ENCODE assay signal across 29 cellular contexts in genomic region chr5:115391780-115392179, GRCh38.
"Had no signal": no experiment of that assay in that cellular context is flagged by ENCODE, and none has a peak within 500 bp of the region (broad histone marks: within the 10 kb centered on the region; RNA-seq: fewer than 3 reads in every experiment).

No MANE protein-coding gene starts in this region.

- H3K4me3 ChIP-seq: neural progenitor cell, ovary, psoas muscle, skin epidermis, smooth muscle cell, spleen, suprapubic skin, testis, tibial artery, transverse colon, upper lobe of right lung, uterus had no signal

- H3K27ac ChIP-seq: neural progenitor cell, ovary, parathyroid adenoma, psoas muscle, skin epidermis, spleen, suprapubic skin, testis, tibial artery, transverse colon, upper lobe of right lung, uterus had no signal

- ATAC-seq: natural killer cell; psoas muscle; right cardiac atrium; stimulated activated memory B cell treated with anti-CD40 and anti-IgM and Interleukin-4, amounts not matched to agents 10 μg/mL and 1 μg/mL and 100 μg/mL, for 72 hours; stimulated activated naive CD8-positive, alpha-beta T cell treated with anti-CD3 and anti-CD28 coated beads, Interleukin-15, amount 100 ng/mL, for 72 hours; stimulated activated naive CD8-positive, alpha-beta T cell treated with anti-CD3 and anti-CD28 coated beads, Interleukin-15, Interleukin-2, amounts not matched to agents 100 U/mL and 50 U/mL, for 24 hours; upper lobe of right lung had no signal

- H3K9me3 Mint-ChIP-seq: natural killer cell; nephron; stimulated activated memory B cell treated with anti-CD40 and anti-IgM and Interleukin-4, amounts not matched to agents 10 μg/mL and 1 μg/mL and 100 μg/mL, for 72 hours; stimulated activated naive CD8-positive, alpha-beta T cell treated with anti-CD3 and anti-CD28 coated beads, Interleukin-15, amount 100 ng/mL, for 72 hours had no signal

- H3K9me3 ChIP-seq: ovary, psoas muscle, spleen, suprapubic skin, testis, tibial artery, transverse colon, upper lobe of right lung, uterus had no signal

- H3K27ac Mint-ChIP-seq: natural killer cell; nephron; neural progenitor cell; progenitor cell of endocrine pancreas; stimulated activated memory B cell treated with anti-CD40 and anti-IgM and Interleukin-4, amounts not matched to agents 10 μg/mL and 1 μg/mL and 100 μg/mL, for 72 hours; type B pancreatic cell had no signal

- H3K4me1 Mint-ChIP-seq: natural killer cell; stimulated activated memory B cell treated with anti-CD40 and anti-IgM and Interleukin-4, amounts not matched to agents 10 μg/mL and 1 μg/mL and 100 μg/mL, for 72 hours; stimulated activated naive CD8-positive, alpha-beta T cell treated with anti-CD3 and anti-CD28 coated beads, Interleukin-15, amount 100 ng/mL, for 72 hours had no signal

- DNase-seq: natural killer cell; occipital lobe; ovary; psoas muscle; spleen; stimulated activated CD4-positive, alpha-beta T cell treated with anti-CD3 and anti-CD28 coated beads, Interleukin-12 subunit alpha, Interleukin-12 subunit beta, amount 100 ng/mL, for 4 hours; stimulated activated CD4-positive, alpha-beta T cell treated with anti-CD3 and anti-CD28 coated beads, Interleukin-1b, Interleukin-23, amount 100 ng/mL, for 48 hours; stimulated activated CD4-positive, alpha-beta T cell treated with anti-CD3 and anti-CD28 coated beads, Interleukin-4, amount 100 ng/mL, for 1 hour; stimulated activated CD4-positive, alpha-beta T cell treated with anti-CD3 and anti-CD28 coated beads, Interleukin-4, amount 100 ng/mL, for 4 hours; stimulated activated CD8-positive, alpha-beta memory T cell treated with anti-CD3 and anti-CD28 coated beads, Interleukin-4, amount 100 ng/mL, for 48 hours; stimulated activated naive CD4-positive, alpha-beta T cell; stimulated activated naive CD8-positive, alpha-beta T cell treated with anti-CD3 and anti-CD28 coated beads, Interleukin-15, amount 100 ng/mL, for 72 hours; stimulated activated naive CD8-positive, alpha-beta T cell treated with anti-CD3 and anti-CD28 coated beads, Interleukin-15, Interleukin-2, amounts not matched to agents 100 U/mL and 50 U/mL, for 24 hours; substantia nigra; testis; tibial artery; transverse colon; upper lobe of right lung; uterus had no signal

- H3K36me3 ChIP-seq: neural progenitor cell, ovary, spleen, suprapubic skin, tibial artery, transverse colon, upper lobe of right lung, uterus had no signal

- H3K27me3 ChIP-seq: neural progenitor cell, ovary, spleen, suprapubic skin, testis, tibial artery, transverse colon, upper lobe of right lung, uterus had no signal

- H3K4me3 Mint-ChIP-seq: natural killer cell; nephron; neural progenitor cell; stimulated activated memory B cell treated with anti-CD40 and anti-IgM and Interleukin-4, amounts not matched to agents 10 μg/mL and 1 μg/mL and 100 μg/mL, for 72 hours; stimulated activated naive CD8-positive, alpha-beta T cell treated with anti-CD3 and anti-CD28 coated beads, Interleukin-15, amount 100 ng/mL, for 72 hours; type B pancreatic cell had no signal

- H3K27me3 Mint-ChIP-seq: stimulated activated memory B cell treated with anti-CD40 and anti-IgM and Interleukin-4, amounts not matched to agents 10 μg/mL and 1 μg/mL and 100 μg/mL, for 72 hours; stimulated activated naive CD8-positive, alpha-beta T cell treated with anti-CD3 and anti-CD28 coated beads, Interleukin-15, amount 100 ng/mL, for 72 hours; type B pancreatic cell had no signal

- H3K4me1 ChIP-seq: neural progenitor cell, parathyroid adenoma, spleen, testis, tibial artery, uterus had no signal

- H3K36me3 Mint-ChIP-seq: natural killer cell; neural progenitor cell; stimulated activated memory B cell treated with anti-CD40 and anti-IgM and Interleukin-4, amounts not matched to agents 10 μg/mL and 1 μg/mL and 100 μg/mL, for 72 hours; type B pancreatic cell had no signal
